ENCODE assay signal across 18 cellular contexts in the genomic region with DNA sequence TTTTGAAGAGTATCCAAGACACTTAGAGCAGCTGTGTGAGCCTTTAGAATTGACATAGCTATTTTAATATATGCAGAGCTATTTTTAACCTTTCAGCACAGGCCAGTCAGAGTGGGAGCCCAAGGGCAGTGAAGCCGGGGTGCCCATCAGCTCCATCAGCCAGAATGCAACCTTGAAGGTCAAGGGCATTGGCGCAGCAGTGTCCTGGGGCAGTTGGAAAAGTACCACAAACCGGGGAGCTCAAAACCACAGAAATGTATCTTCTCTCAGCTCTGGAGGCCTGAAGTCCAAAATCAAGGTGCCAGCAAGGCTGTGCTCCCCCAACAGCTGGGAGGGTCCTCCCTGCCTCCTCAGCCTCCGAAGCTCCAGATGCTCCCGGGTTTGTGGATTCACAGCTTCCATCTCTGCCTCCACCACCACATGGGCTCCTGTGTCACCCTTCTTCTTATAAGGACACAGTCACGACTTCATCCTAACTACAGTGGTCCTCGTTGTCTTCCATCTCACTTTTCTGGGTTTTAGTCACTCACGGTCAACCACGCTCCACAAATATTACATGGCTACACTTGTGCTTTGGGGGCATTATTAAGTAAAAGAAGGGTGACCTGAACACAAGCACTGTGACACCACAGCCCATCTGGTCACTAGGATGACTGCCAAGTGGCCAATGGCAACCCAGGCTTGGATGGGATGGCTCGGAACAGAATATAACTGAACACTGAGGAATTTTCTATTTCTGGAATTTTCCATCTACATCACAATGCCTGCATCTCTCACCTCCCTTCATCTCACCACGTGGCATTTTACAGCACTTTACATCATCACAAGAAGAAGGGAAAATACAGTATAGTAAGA. TPM values are rescaled to one million over a fixed set of nuclear protein-coding genes. Genes with fewer than 3 reads are reported as not detected.
DNase-seq lines count a peak whose midpoint lies in the region; FAIRE-seq and TF ChIP-seq lines count a peak whose summit lies in the region.
"Had no signal": no experiment of that assay in that cellular context is flagged by ENCODE, and none has a peak within 500 bp of the region (broad histone marks: within the 10 kb centered on the region; RNA-seq: fewer than 3 reads in every experiment).

No MANE protein-coding gene starts in this region.

- no peak overlapping the region for H3K14ac ChIP-seq in mesenchymal stem cell (ENCODE audit: low read length in 2 of 2)

- no peak overlapping the region for H3K4ac ChIP-seq in mesenchymal stem cell (ENCODE audit: low read depth in 1 of 2, low read length in 2 of 2)

- no peak overlapping the region for H2AFZ ChIP-seq in mesenchymal stem cell (ENCODE audit: low read depth, low read length)

- no peak overlapping the region for H2BK120ac ChIP-seq in mesenchymal stem cell (ENCODE audit: low read depth, low read length)

- H3K27ac ChIP-seq in C4-2B (peak overlapping the region; percentile 37; the same call in 1 of the 2 replicates), kidney (ENCODE audit: low read depth in 2 of 2, low read length in 2 of 2) (peak overlapping the region; percentile 48 to 77), mesenchymal stem cell (ENCODE audit: low read length, poor library complexity, severe bottlenecking) (no peak overlapping the region)
- H3K27ac ChIP-seq: left lung, transverse colon had no signal

- intact Hi-C loops in kidney (cut with DNase I) = no loop called here

- no peak overlapping the region for H4K8ac ChIP-seq in mesenchymal stem cell (ENCODE audit: low read length)

- peaks cover 0 to 2% of the 10 kb centered on the region in 2 experiments for H3K27me3 ChIP-seq in mesenchymal stem cell (ENCODE audit: control insufficient read depth in 1 of 2, insufficient read depth in 1 of 2, low read length in 2 of 2)
- H3K27me3 ChIP-seq: left lung had no signal

- TF ChIP-seq CTCF in C4-2B (conservative IDR thresholded peaks at IDR 0.05) (no peak), kidney (IDR thresholded peaks at IDR 0.05; ENCODE audit: borderline replicate concordance, extremely low read depth, insufficient read depth) (no peak)

- no peaks in the 10 kb centered on the region for H3K36me3 ChIP-seq in kidney (ENCODE audit: control insufficient read depth in 1 of 2, insufficient read depth in 2 of 2, low read length in 2 of 2)
- H3K36me3 ChIP-seq in mesenchymal stem cell (ENCODE audit: control insufficient read depth in 1 of 2, insufficient read depth in 2 of 2, low read depth in 1 of 2, low read length in 2 of 2) = peaks cover 0 to 10% of the 10 kb centered on the region in 2 experiments
- H3K36me3 ChIP-seq: left lung, transverse colon had no signal

- H2AK5ac ChIP-seq in mesenchymal stem cell (ENCODE audit: low read length, severe bottlenecking) = no peak overlapping the region

- peak; percentile 8 for DNase-seq in AG20443 (ENCODE audit: low spot score)
- DNase-seq in cerebellar cortex (ENCODE audit: low spot score) = peak; percentile 11
- no peak for DNase-seq in kidney
- no peak for DNase-seq in SIG-M5 treated with dmso at 0.1 percent for 504 hours (lab: John Stamatoyannopoulos, UW; ENCODE audit: unreplicated experiment)
- no peak for DNase-seq in mesenchymal stem cell
- DNase-seq in NCI-H1417 (lab: John Stamatoyannopoulos, UW) = no peak
- DNase-seq in NCI-H2171 treated with DMSO at 0.1 percent for 48 hours (lab: John Stamatoyannopoulos, UW) = no peak
- DNase-seq: activated naive CD4-positive, alpha-beta T cell treated with anti-CD3 and anti-CD28 coated beads, Interleukin-2, amount 50 U/mL, for 16 hours; activated T-cell treated with anti-CD3 and anti-CD28 coated beads for 4 hours; left lung; NCI-H2171; NCI-H526 treated with DMSO at 0.1 percent for 48 hours; stimulated activated CD4-positive, alpha-beta T cell treated with anti-CD3 and anti-CD28 coated beads, Interleukin-4, amount 100 ng/mL, for 4 hours; stimulated activated naive CD8-positive, alpha-beta T cell treated with anti-CD3 and anti-CD28 coated beads, Interleukin-15, amount 100 ng/mL, for 72 hours; transverse colon had no signal

- H3K9ac ChIP-seq in kidney (ENCODE audit: low read length in 2 of 2) = no peak overlapping the region
- H3K9ac ChIP-seq in mesenchymal stem cell (ENCODE audit: low read length) = no peak overlapping the region

- H3K18ac ChIP-seq in mesenchymal stem cell (ENCODE audit: low read depth in 1 of 2, low read length in 2 of 2) = no peak overlapping the region

- no peak overlapping the region for H2BK15ac ChIP-seq in mesenchymal stem cell (ENCODE audit: low read depth, poor library complexity, severe bottlenecking)

- no peak overlapping the region for H3K23ac ChIP-seq in mesenchymal stem cell (ENCODE audit: low read length in 2 of 2)

- 95% methylated on average over 10 of the region's 11 CpGs for whole genome bisulfite sequencing in mesenchymal stem cell

- peaks cover 16 to 27% of the 10 kb centered on the region in 2 donors for H3K4me1 ChIP-seq in kidney (ENCODE audit: control insufficient read depth in 1 of 2, insufficient read depth in 1 of 2, low read depth in 1 of 2, low read length in 2 of 2)
- H3K4me1 ChIP-seq in mesenchymal stem cell (ENCODE audit: control insufficient read depth, insufficient read depth, low read depth, low read length) = peaks cover 12% of the 10 kb centered on the region

- H3K4me2 ChIP-seq in mesenchymal stem cell (ENCODE audit: low read length, poor library complexity, severe bottlenecking) = no peak overlapping the region

- H2BK12ac ChIP-seq in mesenchymal stem cell (ENCODE audit: low read length in 2 of 2) = no peak overlapping the region

- H4K91ac ChIP-seq in mesenchymal stem cell (ENCODE audit: low read length) = no peak overlapping the region

- H3K4me3 ChIP-seq in kidney (ENCODE audit: low read length in 2 of 2) (no peak overlapping the region), mesenchymal stem cell (ENCODE audit: insufficient read depth in 1 of 2, low read depth in 1 of 2, low read length in 2 of 2) (no peak overlapping the region)
- H3K4me3 ChIP-seq: left lung, transverse colon had no signal

- H3K9me3 ChIP-seq in kidney (ENCODE audit: control insufficient read depth in 1 of 2, low read length in 2 of 2) = no peaks in the 10 kb centered on the region
- no peaks in the 10 kb centered on the region for H3K9me3 ChIP-seq in mesenchymal stem cell (ENCODE audit: control insufficient read depth, low read length)
- H3K9me3 ChIP-seq: left lung, transverse colon had no signal

- H3K79me1 ChIP-seq in mesenchymal stem cell (replicated peaks; ENCODE audit: low read length, poor library complexity, severe bottlenecking) = no peaks in the 10 kb centered on the region

- H2BK5ac ChIP-seq in mesenchymal stem cell (ENCODE audit: low read depth, low read length, poor library complexity, severe bottlenecking) = no peak overlapping the region

- no peak for FAIRE-seq in kidney (lab: Jason Lieb, UNC)
- FAIRE-seq: HTR-8/SVneo, TTC549 had no signal

RNA-seq across cellular contexts. Expression of a gene that starts 15.9 kb away (rescaled TPM):
- 83.5 TPM for total RNA-seq in kidney
- 135 TPM for polyA plus RNA-seq in kidney (ENCODE audit: insufficient read depth, low read depth, low replicate concordance)
- polyA plus RNA-seq in mesenchymal stem cell (2013, experiment 1 of 2) = 126 TPM
- 127 TPM for polyA plus RNA-seq in mesenchymal stem cell (2013, experiment 2 of 2)

Comparison
In these comparisons a context has a peak if more than half of its experiments do, and no peak if none do; other contexts are left out.
1. DNase-seq: peak in AG20443 (single experiment) and cerebellar cortex (single experiment); none in kidney (single experiment), SIG-M5 treated with dmso at 0.1 percent for 504 hours (single experiment), mesenchymal stem cell (single experiment), NCI-H1417 (0 of 3) and NCI-H2171 treated with DMSO at 0.1 percent for 48 hours (single experiment).